3 cellular contexts compared by ENCODE assay signal in genomic region chr6:153488267-153488666, GRCh38.
"Had no signal": no experiment of that assay in that cellular context is flagged by ENCODE, and none has a peak within 500 bp of the region (broad histone marks: within the 10 kb centered on the region; RNA-seq: fewer than 3 reads in every experiment).

No MANE protein-coding gene starts in this region.

- DNase-seq: GDM1, GF-D8 had no signal

- H3K4me3 ChIP-seq: GM12878 had no signal
